19 cellular contexts compared by ENCODE assay signal in genomic region chr10:122132882-122133634, GRCh38.
DNase-seq lines count a peak whose midpoint lies in the region; ATAC-seq and TF ChIP-seq lines count a peak whose summit lies in the region.
"Had no signal": no experiment of that assay in that cellular context is flagged by ENCODE, and none has a peak within 500 bp of the region (broad histone marks: within the 10 kb centered on the region; RNA-seq: fewer than 3 reads in every experiment).

No MANE protein-coding gene starts in this region.

- H3K4me1 ChIP-seq in endodermal cell (ENCODE audit: control insufficient read depth, insufficient read depth, low read length) (no peaks in the 10 kb centered on the region), muscle layer of colon (ENCODE audit: insufficient read depth, low read length) (peaks cover 44% of the 10 kb centered on the region), tibial artery (peaks cover 0 to 58% (median 35%) of the 10 kb centered on the region in 4 donors), SJCRH30 (peaks cover 9% of the 10 kb centered on the region)
- H3K4me1 ChIP-seq: left lung had no signal

- no peak for ATAC-seq in HG03039 (IDR thresholded peaks at IDR 0.05; ENCODE audit: unreplicated experiment)
- ATAC-seq: activated naive CD8-positive, alpha-beta T cell treated with anti-CD3 and anti-CD28 coated beads, Interleukin-2, amount 50 U/mL, for 24 hours; activated T-helper 17 cell treated with anti-CD3 and anti-CD28 coated beads, Interleukin-2, amount 50 U/mL, for 72 hours; left lung had no signal

- H3K4me1 Mint-ChIP-seq in endodermal cell = peaks cover 9% of the 10 kb centered on the region
- H3K4me1 Mint-ChIP-seq: activated naive CD8-positive, alpha-beta T cell treated with anti-CD3 and anti-CD28 coated beads, Interleukin-2, amount 50 U/mL, for 24 hours had no signal

- peaks cover 23% of the 10 kb centered on the region for H3K36me3 Mint-ChIP-seq in endodermal cell (ENCODE audit: low read depth)

- TF ChIP-seq CTCF in endodermal cell (conservative IDR thresholded peaks at IDR 0.05) (no peak), tibial artery (IDR thresholded peaks at IDR 0.05) (no peak)

- H3K27ac Mint-ChIP-seq in endodermal cell = peak overlapping the region; percentile 37
- H3K27ac Mint-ChIP-seq: activated naive CD8-positive, alpha-beta T cell treated with anti-CD3 and anti-CD28 coated beads, Interleukin-2, amount 50 U/mL, for 24 hours; activated T-helper 17 cell treated with anti-CD3 and anti-CD28 coated beads, Interleukin-2, amount 50 U/mL, for 72 hours; T-helper 2 cell treated with Interferon-gamma antibody and Interleukin-4, amounts not matched to agents 5 μg/mL and 100 μg/mL, for 36 hours had no signal

- no peak overlapping the region for H3K4me3 Mint-ChIP-seq in endodermal cell
- H3K4me3 Mint-ChIP-seq: activated naive CD8-positive, alpha-beta T cell treated with anti-CD3 and anti-CD28 coated beads, Interleukin-2, amount 50 U/mL, for 24 hours; activated T-helper 17 cell treated with anti-CD3 and anti-CD28 coated beads, Interleukin-2, amount 50 U/mL, for 72 hours; T-helper 2 cell treated with Interferon-gamma antibody and Interleukin-4, amounts not matched to agents 5 μg/mL and 100 μg/mL, for 36 hours had no signal

- H3K9ac ChIP-seq in endodermal cell (ENCODE audit: extremely low read depth, low read length, poor library complexity, severe bottlenecking) (no peak overlapping the region), muscle layer of colon (ENCODE audit: low read length) (no peak overlapping the region)

- WGBS in endodermal cell (ENCODE audit: insufficient coverage in 1 of 2, insufficient read length in 1 of 2), 2 experiments = 91 to 96% methylated on average over 9 to 12 of the region's 12 CpGs

- H3K27me3 ChIP-seq in endodermal cell (ENCODE audit: control insufficient read depth, insufficient read depth, low read length, poor library complexity, severe bottlenecking) (no peaks in the 10 kb centered on the region), muscle layer of colon (ENCODE audit: control insufficient read depth in 1 of 2, insufficient read depth in 2 of 2, low read length in 2 of 2) (no peaks in the 10 kb centered on the region), tibial artery (no peaks in the 10 kb centered on the region), SJCRH30 (no peaks in the 10 kb centered on the region)
- H3K27me3 ChIP-seq: left lung, tibial nerve had no signal

- H3K27ac ChIP-seq in endodermal cell (ENCODE audit: low read depth, low read length) (no peak overlapping the region), muscle layer of colon (ENCODE audit: low read depth, low read length) (peak overlapping the region; percentile 67), tibial artery (peak overlapping the region; percentile 14 to 36), SJCRH30 (no peak overlapping the region)
- H3K27ac ChIP-seq: C4-2B, left lung, tibial nerve had no signal

- H3K9me3 ChIP-seq in endodermal cell (ENCODE audit: control insufficient read depth, low read length) (no peaks in the 10 kb centered on the region), muscle layer of colon (ENCODE audit: low read length) (no peaks in the 10 kb centered on the region), tibial artery (no peaks in the 10 kb centered on the region), SJCRH30 (replicated peaks) (no peaks in the 10 kb centered on the region)
- H3K9me3 ChIP-seq: left lung, tibial nerve had no signal

- H3K4me3 ChIP-seq in endodermal cell (ENCODE audit: low read length) (no peak overlapping the region), muscle layer of colon (ENCODE audit: low read depth in 1 of 2, low read length in 2 of 2) (peak overlapping the region in 1 of 2 donors; percentile 4), tibial artery (no peak overlapping the region), SJCRH30 (no peak overlapping the region)
- H3K4me3 ChIP-seq: left lung, tibial nerve had no signal

- H3K27me3 Mint-ChIP-seq in endodermal cell (ENCODE audit: insufficient read depth) = no peaks in the 10 kb centered on the region

- intact Hi-C loops in tibial artery (cut with DNase I; ENCODE audit: low total_unique reads) = loop anchor here (10.0 kb wide), 1 partner anchor 242 kb away; the partner anchor contains the start of gene PLEKHA1

- peak; percentile 8 for DNase-seq in NOMO-1 treated with DMSO at 0.1 percent for 48 hours (lab: John Stamatoyannopoulos, UW; ENCODE audit: unreplicated experiment)
- DNase-seq in NOMO-1 treated with dmso at 0.1 percent for 144 hours (lab: John Stamatoyannopoulos, UW; ENCODE audit: unreplicated experiment) = no peak
- no peak for DNase-seq in endodermal cell
- no peak for DNase-seq in tibial artery
- no peak for DNase-seq in SJCRH30
- DNase-seq in HPDE6-E6E7 (ENCODE audit: extremely low spot score) = no peak
- DNase-seq: activated CD4-positive, alpha-beta T cell treated with anti-CD3 and anti-CD28 coated beads for 1 hour; activated naive CD8-positive, alpha-beta T cell treated with anti-CD3 and anti-CD28 coated beads, Interleukin-2, amount 50 U/mL, for 24 hours; central memory CD4-positive, alpha-beta T cell; DMS153; effector CD8-positive, alpha-beta T cell; left lung; NCI-H187 had no signal

- no peaks in the 10 kb centered on the region for H3K9me3 Mint-ChIP-seq in endodermal cell
- H3K9me3 Mint-ChIP-seq: activated naive CD8-positive, alpha-beta T cell treated with anti-CD3 and anti-CD28 coated beads, Interleukin-2, amount 50 U/mL, for 24 hours; activated T-helper 17 cell treated with anti-CD3 and anti-CD28 coated beads, Interleukin-2, amount 50 U/mL, for 72 hours; T-helper 2 cell treated with Interferon-gamma antibody and Interleukin-4, amounts not matched to agents 5 μg/mL and 100 μg/mL, for 36 hours had no signal

- H3K36me3 ChIP-seq in endodermal cell (ENCODE audit: control insufficient read depth, insufficient read depth, low read length) = peaks cover 11% of the 10 kb centered on the region
- H3K36me3 ChIP-seq in muscle layer of colon (ENCODE audit: insufficient read depth, low read length) = peaks cover 22% of the 10 kb centered on the region
- peaks cover 0 to 34% (median 18%) of the 10 kb centered on the region in 3 donors for H3K36me3 ChIP-seq in tibial artery
- H3K36me3 ChIP-seq in SJCRH30 = peaks cover 15% of the 10 kb centered on the region; the same call in 1 of the 2 replicates

Comparison
In these comparisons a context has a peak if more than half of its experiments do, and no peak if none do; other contexts are left out.
1. H3K27ac ChIP-seq: peak in muscle layer of colon (single experiment) and tibial artery (2 of 2); none in endodermal cell (single experiment) and SJCRH30 (single experiment).